Comparison of ENCODE assay signal across 17 cellular contexts in the genomic region with DNA sequence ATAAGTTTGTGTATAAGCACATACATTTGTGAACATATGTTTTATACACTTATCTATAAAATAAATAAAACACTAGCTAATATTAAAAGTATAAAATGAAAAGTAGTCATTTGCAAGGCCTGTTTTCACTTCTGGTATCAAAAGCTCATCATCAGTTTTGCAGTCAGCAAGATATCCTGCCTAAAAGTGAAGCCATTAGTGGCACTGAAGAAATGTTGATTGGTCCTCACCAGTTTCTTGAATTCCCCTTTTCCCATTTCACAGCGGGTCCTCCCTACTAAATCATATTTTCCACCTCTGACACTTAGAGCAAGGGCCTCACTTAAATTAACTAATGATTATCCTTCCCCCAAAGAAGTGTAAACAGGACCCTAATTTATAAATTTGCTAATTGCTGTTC. TPM values are rescaled to one million over a fixed set of nuclear protein-coding genes. Genes with fewer than 3 reads are reported as not detected.
DNase-seq lines count a peak whose midpoint lies in the region; ATAC-seq, FAIRE-seq and TF ChIP-seq lines count a peak whose summit lies in the region.
"Had no signal": no experiment of that assay in that cellular context is flagged by ENCODE, and none has a peak within 500 bp of the region (broad histone marks: within the 10 kb centered on the region; RNA-seq: fewer than 3 reads in every experiment).

No MANE protein-coding gene starts in this region.

- no peak for FAIRE-seq in GM12892 (lab: Jason Lieb, UNC)
- FAIRE-seq: A204.1 had no signal

- peak overlapping the region; percentile 82 for H3K4me3 ChIP-seq in GM23248
- H3K4me3 ChIP-seq in brain microvascular endothelial cell (ENCODE audit: low read depth, low read length): no peak overlapping the region
- H3K4me3 ChIP-seq in fibroblast of mammary gland (ENCODE audit: control insufficient read depth, low read depth, low read length): peak overlapping the region; percentile 48
- H3K4me3 ChIP-seq in skeletal muscle cell (ENCODE audit: low read depth, low read length): peak overlapping the region; percentile 73
- H3K4me3 ChIP-seq: GM23338 had no signal

- H3K27me3 Mint-ChIP-seq in natural killer cell (ENCODE audit: low read depth in 2 of 2): peaks cover 68 to 73% of the 10 kb centered on the region in 2 donors

- peaks cover 41% of the 10 kb centered on the region for H3K4me1 ChIP-seq in GM23248 (ENCODE audit: insufficient read depth)
- H3K4me1 ChIP-seq: Caco-2 had no signal

- H3K27ac ChIP-seq in GM23248 (peak overlapping the region; percentile 96), brain microvascular endothelial cell (peak overlapping the region; percentile 93)

- H3K9ac ChIP-seq in GM23248: peak overlapping the region; percentile 98

- ATAC-seq in HG03442 (IDR thresholded peaks at IDR 0.05; ENCODE audit: unreplicated experiment) (no peak), natural killer cell (no peak)
- ATAC-seq: GM23338 had no signal

- in situ Hi-C loops in GM23248 (cut with MboI): loop anchor here (10.0 kb wide), 1 partner anchor 827 kb away; no protein-coding TSS in a partner anchor
- in situ Hi-C loops in brain microvascular endothelial cell (cut with HindIII; ENCODE audit: low pct_ligation_motif_present, low sequenced_read_pairs): no loop called here

- H3K9me3 Mint-ChIP-seq in natural killer cell: no peaks in the 10 kb centered on the region

- no peak overlapping the region for H2AFZ ChIP-seq in GM23248
- H2AFZ ChIP-seq: GM23338 had no signal

- peak; percentile 54 for DNase-seq in GM23248
- no peak for DNase-seq in brain microvascular endothelial cell
- no peak for DNase-seq in fibroblast of mammary gland (ENCODE audit: low read depth)
- no peak for DNase-seq in skeletal muscle cell (ENCODE audit: low read depth)
- no peak for DNase-seq in GM12892 (ENCODE audit: insufficient read length)
- no peak for DNase-seq in activated CD4-positive, alpha-beta T cell treated with anti-CD3 and anti-CD28 coated beads for 4 hours
- no peak for DNase-seq in natural killer cell
- DNase-seq: Caco-2; CD8-positive, alpha-beta memory T cell; DND-41; GDM1; H9 had no signal

- 0% methylated on average over 1 of the region's 1 CpG for WGBS in GM23248 (ENCODE audit: low coverage in 1 of 2, low lambda C conversion rate in 2 of 2, missing lambda C conversion rate in 2 of 2), 2 experiments

- H3K27ac Mint-ChIP-seq in natural killer cell: no peak overlapping the region
- H3K27ac Mint-ChIP-seq: CD14-positive monocyte; CD8-positive, alpha-beta memory T cell; GM23338; H9 had no signal

- H3K27me3 ChIP-seq in GM23248 (replicated peaks; ENCODE audit: insufficient read depth) (no peaks in the 10 kb centered on the region), brain microvascular endothelial cell (replicated peaks) (no peaks in the 10 kb centered on the region)

- peaks cover 14% of the 10 kb centered on the region; the same call in 1 of the 2 replicates for H3F3A ChIP-seq in GM23248 (ENCODE audit: insufficient read depth)

- H3K4me3 Mint-ChIP-seq in natural killer cell: no peak overlapping the region
- H3K4me3 Mint-ChIP-seq: CD8-positive, alpha-beta memory T cell; GM23338; H9 had no signal

- TF ChIP-seq CTCF in brain microvascular endothelial cell (IDR thresholded peaks at IDR 0.05; ENCODE audit: low read depth, low read length, missing control alignments) (no peak), fibroblast of mammary gland (conservative IDR thresholded peaks at IDR 0.05; ENCODE audit: control insufficient read depth, insufficient read depth, low read depth, low read length) (no peak), natural killer cell (IDR thresholded peaks at IDR 0.05) (no peak)

- H3K9me3 ChIP-seq in GM23248 (ENCODE audit: low read depth): no peaks in the 10 kb centered on the region
- H3K9me3 ChIP-seq: Caco-2 had no signal

- no peaks in the 10 kb centered on the region for H3K9me2 ChIP-seq in GM23248 (ENCODE audit: insufficient read depth)

- peaks cover 6% of the 10 kb centered on the region for H3K36me3 Mint-ChIP-seq in natural killer cell
- H3K36me3 Mint-ChIP-seq: CD8-positive, alpha-beta memory T cell had no signal

- TF ChIP-seq POLR2A in GM12892 (IDR thresholded peaks at IDR 0.05; ENCODE audit: low read depth, low read length): no peak

- no peaks in the 10 kb centered on the region for H4K20me1 ChIP-seq in GM23248 (ENCODE audit: insufficient read depth)

- peak overlapping the region; percentile 98 for H3K4me2 ChIP-seq in GM23248 (ENCODE audit: unreplicated experiment)
- H3K4me2 ChIP-seq: GM23338 had no signal

- intact Hi-C loops in natural killer cell (cut with micrococcal nuclease): no loop called here

- H3K79me2 ChIP-seq in GM23248 (ENCODE audit: insufficient read depth): peaks cover 100% of the 10 kb centered on the region

- peaks cover 5 to 11% of the 10 kb centered on the region in 2 donors for H3K4me1 Mint-ChIP-seq in natural killer cell

- H3K36me3 ChIP-seq in GM23248 (ENCODE audit: low read depth) (no peaks in the 10 kb centered on the region), brain microvascular endothelial cell (replicated peaks) (peaks cover 3% of the 10 kb centered on the region)

RNA-seq across cellular contexts. Expression of a gene that starts 6.7 kb away (rescaled TPM):
- total RNA-seq in GM23248 (2014; rRNA removed; shearing (Covaris generic)): 32.2 and 38.7 TPM in 2 replicates
- 39.8 and 41.7 TPM in 2 replicates for polyA plus RNA-seq in GM23248 (2016; fragmentation: Nextera tagmentation; extraction: Ambion mirVana)
- polyA plus RNA-seq in GM12892 (2012; ENCODE audit: missing spikeins): 0.19 TPM
- total RNA-seq in natural killer cell: not detected
- total RNA-seq: CD8-positive, alpha-beta memory T cell had no signal
- polyA plus RNA-seq: AG04450; CD14-positive monocyte; CD8-positive, alpha-beta memory T cell; GM23338 had no signal

Comparison
In these comparisons a context has a peak if more than half of its experiments do, and no peak if none do; other contexts are left out.
1. RNA of a gene that starts 6.7 kb away (total RNA-seq): 32.2 to 38.7 TPM in GM23248; not detected in natural killer cell; every median in the first group is over 10 times any median in the second.